In genomic region chr14:75428230-75429104, GRCh38 we compare ENCODE assay signal across 1 cellular context.
TF ChIP-seq lines count a peak whose summit lies in the region.

No MANE protein-coding gene starts in this region.

TF ChIP-seq in K562, 482 proteins besides CTCF, POLR2A, EP300 and RAD21 (continued from another document and continues in another):
- TF ChIP-seq ZFP91 (CRISPR knock-in tag; IDR thresholded peaks at IDR 0.05) (no peak), ZFP36 (IDR thresholded peaks at IDR 0.05; ENCODE audit: low read depth, low read length, partially characterized antibody) (peak; percentile 22), RHOXF2B (CRISPR knock-in tag; conservative IDR thresholded peaks at IDR 0.05) (no peak), NFATC3 (IDR thresholded peaks at IDR 0.05) (no peak), HNRNPH1 (optimal IDR thresholded peaks at IDR 0.05; ENCODE audit: low read depth, low read length) (no peak), PML (IDR thresholded peaks at IDR 0.05; ENCODE audit: low read length) (no peak), NFE2 (IDR thresholded peaks at IDR 0.05; ENCODE audit: low read depth) (no peak), ZNF174 (CRISPR knock-in tag; IDR thresholded peaks at IDR 0.05) (no peak), ERF (CRISPR knock-in tag; IDR thresholded peaks at IDR 0.05) (no peak), TAL1 (IDR thresholded peaks at IDR 0.05) (no peak), SREBF1 (IDR thresholded peaks at IDR 0.05; ENCODE audit: borderline replicate concordance, low read depth, low read length) (no peak), HCFC1 (IDR thresholded peaks at IDR 0.05; ENCODE audit: low read depth, low read length) (no peak), ZZZ3 (IDR thresholded peaks at IDR 0.05) (no peak), RUNX1 (IDR thresholded peaks at IDR 0.05; ENCODE audit: low read depth) (no peak), CREB3 (tag; conservative IDR thresholded peaks at IDR 0.05; ENCODE audit: low read depth) (no peak), ZNF780A (CRISPR knock-in tag; IDR thresholded peaks at IDR 0.05) (no peak), PTBP1 (IDR thresholded peaks at IDR 0.05; ENCODE audit: low read depth, low read length) (no peak), NFYB (IDR thresholded peaks at IDR 0.05; ENCODE audit: extremely low read depth, insufficient read length) (no peak), ZNF584 (CRISPR knock-in tag; IDR thresholded peaks at IDR 0.05; ENCODE audit: low read depth) (no peak), BRD9 (IDR thresholded peaks at IDR 0.05; ENCODE audit: low read depth, partially characterized antibody) (no peak), ZNF318 (IDR thresholded peaks at IDR 0.05; ENCODE audit: borderline replicate concordance in 1 of 2, low read depth in 1 of 2) (no peak), TBP (optimal IDR thresholded peaks at IDR 0.05; ENCODE audit: low read depth, low read length) (no peak), ZBTB17 (CRISPR knock-in tag; IDR thresholded peaks at IDR 0.05) (no peak), MCM5 (IDR thresholded peaks at IDR 0.05; ENCODE audit: low read depth) (no peak)
- TF ChIP-seq, protein P1, sequence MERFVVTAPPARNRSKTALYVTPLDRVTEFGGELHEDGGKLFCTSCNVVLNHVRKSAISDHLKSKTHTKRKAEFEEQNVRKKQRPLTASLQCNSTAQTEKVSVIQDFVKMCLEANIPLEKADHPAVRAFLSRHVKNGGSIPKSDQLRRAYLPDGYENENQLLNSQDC (CRISPR knock-in tag; IDR thresholded peaks at IDR 0.05) = no peak
- TF ChIP-seq, protein P2, sequence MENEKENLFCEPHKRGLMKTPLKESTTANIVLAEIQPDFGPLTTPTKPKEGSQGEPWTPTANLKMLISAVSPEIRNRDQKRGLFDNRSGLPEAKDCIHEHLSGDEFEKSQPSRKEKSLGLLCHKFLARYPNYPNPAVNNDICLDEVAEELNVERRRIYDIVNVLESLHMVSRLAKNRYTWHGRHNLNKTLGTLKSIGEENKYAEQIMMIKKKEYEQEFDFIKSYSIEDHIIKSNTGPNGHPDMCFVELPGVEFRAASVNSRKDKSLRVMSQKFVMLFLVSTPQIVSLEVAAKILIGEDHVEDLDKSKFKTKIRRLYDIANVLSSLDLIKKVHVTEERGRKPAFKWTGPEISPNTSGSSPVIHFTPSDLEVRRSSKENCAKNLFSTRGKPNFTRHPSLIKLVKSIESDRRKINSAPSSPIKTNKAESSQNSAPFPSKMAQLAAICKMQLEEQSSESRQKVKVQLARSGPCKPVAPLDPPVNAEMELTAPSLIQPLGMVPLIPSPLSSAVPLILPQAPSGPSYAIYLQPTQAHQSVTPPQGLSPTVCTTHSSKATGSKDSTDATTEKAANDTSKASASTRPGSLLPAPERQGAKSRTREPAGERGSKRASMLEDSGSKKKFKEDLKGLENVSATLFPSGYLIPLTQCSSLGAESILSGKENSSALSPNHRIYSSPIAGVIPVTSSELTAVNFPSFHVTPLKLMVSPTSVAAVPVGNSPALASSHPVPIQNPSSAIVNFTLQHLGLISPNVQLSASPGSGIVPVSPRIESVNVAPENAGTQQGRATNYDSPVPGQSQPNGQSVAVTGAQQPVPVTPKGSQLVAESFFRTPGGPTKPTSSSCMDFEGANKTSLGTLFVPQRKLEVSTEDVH (IDR thresholded peaks at IDR 0.05; ENCODE audit: low read depth, partially characterized antibody) = no peak
- TF ChIP-seq, protein P3, sequence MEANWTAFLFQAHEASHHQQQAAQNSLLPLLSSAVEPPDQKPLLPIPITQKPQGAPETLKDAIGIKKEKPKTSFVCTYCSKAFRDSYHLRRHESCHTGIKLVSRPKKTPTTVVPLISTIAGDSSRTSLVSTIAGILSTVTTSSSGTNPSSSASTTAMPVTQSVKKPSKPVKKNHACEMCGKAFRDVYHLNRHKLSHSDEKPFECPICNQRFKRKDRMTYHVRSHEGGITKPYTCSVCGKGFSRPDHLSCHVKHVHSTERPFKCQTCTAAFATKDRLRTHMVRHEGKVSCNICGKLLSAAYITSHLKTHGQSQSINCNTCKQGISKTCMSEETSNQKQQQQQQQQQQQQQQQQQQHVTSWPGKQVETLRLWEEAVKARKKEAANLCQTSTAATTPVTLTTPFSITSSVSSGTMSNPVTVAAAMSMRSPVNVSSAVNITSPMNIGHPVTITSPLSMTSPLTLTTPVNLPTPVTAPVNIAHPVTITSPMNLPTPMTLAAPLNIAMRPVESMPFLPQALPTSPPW (CRISPR knock-in tag; IDR thresholded peaks at IDR 0.05) = peak; percentile 66
- TF ChIP-seq, protein P4, sequence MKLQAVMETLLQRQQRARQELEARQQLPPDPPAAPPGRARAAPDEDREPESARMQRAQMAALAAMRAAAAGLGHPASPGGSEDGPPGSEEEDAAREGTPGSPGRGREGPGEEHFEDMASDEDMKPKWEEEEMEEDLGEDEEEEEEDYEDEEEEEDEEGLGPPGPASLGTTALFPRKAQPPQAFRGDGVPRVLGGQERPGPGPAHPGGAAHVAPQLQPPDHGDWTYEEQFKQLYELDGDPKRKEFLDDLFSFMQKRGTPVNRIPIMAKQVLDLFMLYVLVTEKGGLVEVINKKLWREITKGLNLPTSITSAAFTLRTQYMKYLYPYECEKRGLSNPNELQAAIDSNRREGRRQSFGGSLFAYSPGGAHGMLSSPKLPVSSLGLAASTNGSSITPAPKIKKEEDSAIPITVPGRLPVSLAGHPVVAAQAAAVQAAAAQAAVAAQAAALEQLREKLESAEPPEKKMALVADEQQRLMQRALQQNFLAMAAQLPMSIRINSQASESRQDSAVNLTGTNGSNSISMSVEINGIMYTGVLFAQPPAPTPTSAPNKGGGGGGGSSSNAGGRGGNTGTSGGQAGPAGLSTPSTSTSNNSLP (IDR thresholded peaks at IDR 0.05; ENCODE audit: borderline replicate concordance, low read depth, low read length) = no peak
- TF ChIP-seq, protein P5, sequence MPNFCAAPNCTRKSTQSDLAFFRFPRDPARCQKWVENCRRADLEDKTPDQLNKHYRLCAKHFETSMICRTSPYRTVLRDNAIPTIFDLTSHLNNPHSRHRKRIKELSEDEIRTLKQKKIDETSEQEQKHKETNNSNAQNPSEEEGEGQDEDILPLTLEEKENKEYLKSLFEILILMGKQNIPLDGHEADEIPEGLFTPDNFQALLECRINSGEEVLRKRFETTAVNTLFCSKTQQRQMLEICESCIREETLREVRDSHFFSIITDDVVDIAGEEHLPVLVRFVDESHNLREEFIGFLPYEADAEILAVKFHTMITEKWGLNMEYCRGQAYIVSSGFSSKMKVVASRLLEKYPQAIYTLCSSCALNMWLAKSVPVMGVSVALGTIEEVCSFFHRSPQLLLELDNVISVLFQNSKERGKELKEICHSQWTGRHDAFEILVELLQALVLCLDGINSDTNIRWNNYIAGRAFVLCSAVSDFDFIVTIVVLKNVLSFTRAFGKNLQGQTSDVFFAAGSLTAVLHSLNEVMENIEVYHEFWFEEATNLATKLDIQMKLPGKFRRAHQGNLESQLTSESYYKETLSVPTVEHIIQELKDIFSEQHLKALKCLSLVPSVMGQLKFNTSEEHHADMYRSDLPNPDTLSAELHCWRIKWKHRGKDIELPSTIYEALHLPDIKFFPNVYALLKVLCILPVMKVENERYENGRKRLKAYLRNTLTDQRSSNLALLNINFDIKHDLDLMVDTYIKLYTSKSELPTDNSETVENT (CRISPR knock-in tag; IDR thresholded peaks at IDR 0.05) = no peak
- TF ChIP-seq, protein P6, sequence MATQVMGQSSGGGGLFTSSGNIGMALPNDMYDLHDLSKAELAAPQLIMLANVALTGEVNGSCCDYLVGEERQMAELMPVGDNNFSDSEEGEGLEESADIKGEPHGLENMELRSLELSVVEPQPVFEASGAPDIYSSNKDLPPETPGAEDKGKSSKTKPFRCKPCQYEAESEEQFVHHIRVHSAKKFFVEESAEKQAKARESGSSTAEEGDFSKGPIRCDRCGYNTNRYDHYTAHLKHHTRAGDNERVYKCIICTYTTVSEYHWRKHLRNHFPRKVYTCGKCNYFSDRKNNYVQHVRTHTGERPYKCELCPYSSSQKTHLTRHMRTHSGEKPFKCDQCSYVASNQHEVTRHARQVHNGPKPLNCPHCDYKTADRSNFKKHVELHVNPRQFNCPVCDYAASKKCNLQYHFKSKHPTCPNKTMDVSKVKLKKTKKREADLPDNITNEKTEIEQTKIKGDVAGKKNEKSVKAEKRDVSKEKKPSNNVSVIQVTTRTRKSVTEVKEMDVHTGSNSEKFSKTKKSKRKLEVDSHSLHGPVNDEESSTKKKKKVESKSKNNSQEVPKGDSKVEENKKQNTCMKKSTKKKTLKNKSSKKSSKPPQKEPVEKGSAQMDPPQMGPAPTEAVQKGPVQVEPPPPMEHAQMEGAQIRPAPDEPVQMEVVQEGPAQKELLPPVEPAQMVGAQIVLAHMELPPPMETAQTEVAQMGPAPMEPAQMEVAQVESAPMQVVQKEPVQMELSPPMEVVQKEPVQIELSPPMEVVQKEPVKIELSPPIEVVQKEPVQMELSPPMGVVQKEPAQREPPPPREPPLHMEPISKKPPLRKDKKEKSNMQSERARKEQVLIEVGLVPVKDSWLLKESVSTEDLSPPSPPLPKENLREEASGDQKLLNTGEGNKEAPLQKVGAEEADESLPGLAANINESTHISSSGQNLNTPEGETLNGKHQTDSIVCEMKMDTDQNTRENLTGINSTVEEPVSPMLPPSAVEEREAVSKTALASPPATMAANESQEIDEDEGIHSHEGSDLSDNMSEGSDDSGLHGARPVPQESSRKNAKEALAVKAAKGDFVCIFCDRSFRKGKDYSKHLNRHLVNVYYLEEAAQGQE (CRISPR knock-in tag; IDR thresholded peaks at IDR 0.05; ENCODE audit: low read depth) = no peak
- TF ChIP-seq, protein P7, sequence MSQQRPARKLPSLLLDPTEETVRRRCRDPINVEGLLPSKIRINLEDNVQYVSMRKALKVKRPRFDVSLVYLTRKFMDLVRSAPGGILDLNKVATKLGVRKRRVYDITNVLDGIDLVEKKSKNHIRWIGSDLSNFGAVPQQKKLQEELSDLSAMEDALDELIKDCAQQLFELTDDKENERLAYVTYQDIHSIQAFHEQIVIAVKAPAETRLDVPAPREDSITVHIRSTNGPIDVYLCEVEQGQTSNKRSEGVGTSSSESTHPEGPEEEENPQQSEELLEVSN (IDR thresholded peaks at IDR 0.05; ENCODE audit: borderline replicate concordance in 1 of 2, extremely low read depth in 1 of 2, insufficient read depth in 1 of 2, insufficient read length in 1 of 2, low read depth in 1 of 2, low read length in 1 of 2, poor library complexity in 1 of 2, severe bottlenecking in 1 of 2) = peak; percentile 13 to 55
